Comparison of ENCODE assay signal across 28 cellular contexts in the genomic region with DNA sequence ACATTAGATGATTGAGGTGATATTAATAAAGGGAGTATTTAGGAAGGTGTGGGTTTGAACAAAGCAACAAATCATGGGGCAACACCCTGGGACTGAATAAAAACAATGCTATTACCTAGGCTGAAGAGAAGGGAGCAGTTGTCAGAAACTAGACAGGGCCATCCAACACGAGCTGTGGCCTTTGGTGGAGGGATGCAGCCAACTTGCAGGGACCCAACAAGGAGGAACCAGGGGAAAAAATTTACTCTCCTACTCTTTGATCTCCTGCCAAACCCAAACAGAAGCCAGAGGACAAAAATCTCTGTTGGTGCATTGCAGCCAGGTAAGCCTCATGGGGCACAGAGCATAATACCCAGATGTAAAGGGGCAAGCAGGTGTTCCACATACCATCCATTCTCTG. TPM values are rescaled to one million over a fixed set of nuclear protein-coding genes. Genes with fewer than 3 reads are reported as not detected.
DNase-seq lines count a peak whose midpoint lies in the region; ATAC-seq and TF ChIP-seq lines count a peak whose summit lies in the region.
"Had no signal": no experiment of that assay in that cellular context is flagged by ENCODE, and none has a peak within 500 bp of the region (broad histone marks: within the 10 kb centered on the region; RNA-seq: fewer than 3 reads in every experiment).

No MANE protein-coding gene starts in this region.

- H3K4me2 ChIP-seq in hepatocyte = no peak overlapping the region
- H3K4me2 ChIP-seq: BLaER1 had no signal

- H3K79me2 ChIP-seq in hepatocyte = no peaks in the 10 kb centered on the region

- H3K27ac Mint-ChIP-seq in mesothelial cell of epicardium = peak overlapping the region; percentile 7
- H3K27ac Mint-ChIP-seq in effector memory CD8-positive, alpha-beta T cell = no peak overlapping the region
- H3K27ac Mint-ChIP-seq: CD14-positive monocyte; CD4-positive, alpha-beta memory T cell; CD4-positive, CD25-positive, alpha-beta regulatory T cell; CD8-positive, alpha-beta memory T cell had no signal

- no peak overlapping the region for H3K27ac ChIP-seq in coronary artery
- peak overlapping the region; percentile 23 for H3K27ac ChIP-seq in vagina
- H3K27ac ChIP-seq in hepatocyte = no peak overlapping the region
- H3K27ac ChIP-seq: BLaER1 had no signal

- H3K4me3 Mint-ChIP-seq in mesothelial cell of epicardium = no peak overlapping the region
- no peak overlapping the region for H3K4me3 Mint-ChIP-seq in effector memory CD8-positive, alpha-beta T cell
- H3K4me3 Mint-ChIP-seq: CD4-positive, alpha-beta memory T cell; CD4-positive, CD25-positive, alpha-beta regulatory T cell; CD8-positive, alpha-beta memory T cell had no signal

- no peaks in the 10 kb centered on the region for H3K4me1 ChIP-seq in vagina
- H3K4me1 ChIP-seq in hepatocyte (ENCODE audit: insufficient read depth) = peaks cover 16% of the 10 kb centered on the region
- H3K4me1 ChIP-seq: BLaER1 had no signal

- H3K4me1 Mint-ChIP-seq in mesothelial cell of epicardium = peaks cover 37% of the 10 kb centered on the region
- H3K4me1 Mint-ChIP-seq in effector memory CD8-positive, alpha-beta T cell (ENCODE audit: low read depth in 2 of 2) = no peaks in the 10 kb centered on the region
- H3K4me1 Mint-ChIP-seq: CD4-positive, alpha-beta memory T cell; CD4-positive, CD25-positive, alpha-beta regulatory T cell; CD8-positive, alpha-beta memory T cell had no signal

- no peaks in the 10 kb centered on the region for H3K27me3 ChIP-seq in vagina
- no peaks in the 10 kb centered on the region for H3K27me3 ChIP-seq in hepatocyte
- H3K27me3 ChIP-seq: BE2C, BLaER1 had no signal

- H3K36me3 Mint-ChIP-seq in mesothelial cell of epicardium = no peaks in the 10 kb centered on the region
- no peaks in the 10 kb centered on the region for H3K36me3 Mint-ChIP-seq in effector memory CD8-positive, alpha-beta T cell (ENCODE audit: insufficient read depth)
- H3K36me3 Mint-ChIP-seq: CD14-positive monocyte; CD4-positive, alpha-beta memory T cell; CD4-positive, CD25-positive, alpha-beta regulatory T cell; CD8-positive, alpha-beta memory T cell had no signal

- TF ChIP-seq POLR2A in vagina (IDR thresholded peaks at IDR 0.05) = no peak

- H2AFZ ChIP-seq in hepatocyte = no peak overlapping the region

- H4K20me1 ChIP-seq in hepatocyte (ENCODE audit: insufficient read depth, poor library complexity, severe bottlenecking) = no peaks in the 10 kb centered on the region
- H4K20me1 ChIP-seq: BLaER1 had no signal

- 95% methylated on average over 1 of the region's 1 CpG for WGBS in hepatocyte (ENCODE audit: low lambda C conversion rate, missing lambda C conversion rate)

- no peaks in the 10 kb centered on the region for H3K9me3 ChIP-seq in vagina
- H3K9me3 ChIP-seq in hepatocyte (ENCODE audit: low read depth) = no peaks in the 10 kb centered on the region
- H3K9me3 ChIP-seq: BE2C, BLaER1 had no signal

- TF ChIP-seq CTCF in coronary artery (IDR thresholded peaks at IDR 0.05) (no peak), mesothelial cell of epicardium (IDR thresholded peaks at IDR 0.05; ENCODE audit: unreplicated experiment) (no peak), vagina (IDR thresholded peaks at IDR 0.05) (no peak), hepatocyte (IDR thresholded peaks at IDR 0.05; ENCODE audit: poor library complexity) (no peak)

- H3K4me3 ChIP-seq in coronary artery (no peak overlapping the region), vagina (no peak overlapping the region), hepatocyte (no peak overlapping the region)
- H3K4me3 ChIP-seq: BLaER1, GM12878 had no signal

- H3K36me3 ChIP-seq in vagina (no peaks in the 10 kb centered on the region), hepatocyte (replicated peaks; ENCODE audit: insufficient read depth, low read depth) (no peaks in the 10 kb centered on the region)
- H3K36me3 ChIP-seq: BE2C, BLaER1 had no signal

- DNase-seq in coronary artery (ENCODE audit: low spot score) = peak; percentile 58
- DNase-seq in mesothelial cell of epicardium (ENCODE audit: low spot score in 2 of 2, unreplicated experiment in 2 of 2) = no peak
- DNase-seq in vagina (ENCODE audit: extremely low spot score in 2 of 2) = no peak
- no peak for DNase-seq in NCI-H748 treated with DMSO at 0.1 percent for 48 hours (lab: John Stamatoyannopoulos, UW)
- DNase-seq in effector memory CD8-positive, alpha-beta T cell = no peak
- no peak for DNase-seq in hepatocyte (ENCODE audit: low spot score)
- DNase-seq: 8988T; ACHN; BE2C; C1 segment of cervical spinal cord; CD4-positive, alpha-beta memory T cell; CD4-positive, CD25-positive, alpha-beta regulatory T cell; CD8-positive, alpha-beta memory T cell; COR-L47; DMS 273 treated with DMSO at 0.1 percent for 48 hours; DMS153; DMS53; DMS79; DND-41; EL; GDM1 had no signal

- no peaks in the 10 kb centered on the region for H3K27me3 Mint-ChIP-seq in mesothelial cell of epicardium (ENCODE audit: low read depth)
- peaks cover 27 to 31% of the 10 kb centered on the region in 2 donors for H3K27me3 Mint-ChIP-seq in effector memory CD8-positive, alpha-beta T cell

- no peaks in the 10 kb centered on the region for H3K9me2 ChIP-seq in hepatocyte (replicated peaks; ENCODE audit: insufficient read depth)

- ATAC-seq in effector memory CD8-positive, alpha-beta T cell (replicated peaks) = no peak
- ATAC-seq: GM12878 had no signal

- intact Hi-C loops in vagina (cut with DNase I) = no loop called here

- H3K9me3 Mint-ChIP-seq in mesothelial cell of epicardium = no peaks in the 10 kb centered on the region
- no peaks in the 10 kb centered on the region for H3K9me3 Mint-ChIP-seq in effector memory CD8-positive, alpha-beta T cell
- H3K9me3 Mint-ChIP-seq: CD4-positive, alpha-beta memory T cell; CD4-positive, CD25-positive, alpha-beta regulatory T cell; CD8-positive, alpha-beta memory T cell had no signal

RNA-seq across cellular contexts. Expression of a gene that starts 12.0 kb away (rescaled TPM):
- total RNA-seq in mesothelial cell of epicardium (2.7 to 3.3 TPM (median 3.1 TPM) in 3 replicates), vagina (5.4 TPM), hepatocyte (3.3 and 4.2 TPM in 2 replicates)
- 6.2 and 9.2 TPM in 2 replicates for polyA plus RNA-seq in hepatocyte
- total RNA-seq: A673; CD4-positive, CD25-positive, alpha-beta regulatory T cell; Daoy; G401; GM12878 had no signal
- polyA plus RNA-seq: CD14-positive monocyte; CD4-positive, alpha-beta memory T cell; CD4-positive, CD25-positive, alpha-beta regulatory T cell; CD8-positive, alpha-beta memory T cell had no signal

RNA-seq across cellular contexts. Expression of a gene that starts 13.7 kb away (rescaled TPM):
- total RNA-seq in mesothelial cell of epicardium = 104 to 105 TPM (median 104 TPM) in 3 replicates
- 307 TPM for total RNA-seq in vagina
- 92.0 and 114 TPM in 2 replicates for total RNA-seq in hepatocyte
- 108 and 112 TPM in 2 replicates for polyA plus RNA-seq in hepatocyte

RNA-seq across cellular contexts. Expression of a gene that starts 18.9 kb away (rescaled TPM):
- total RNA-seq in mesothelial cell of epicardium = 0.47 to 0.58 TPM in 2 of 3 replicates, not detected in the other
- total RNA-seq in vagina = not detected
- not detected in 2 replicates for total RNA-seq in hepatocyte
- not detected in 2 replicates for polyA plus RNA-seq in hepatocyte
- total RNA-seq: A673; CD4-positive, alpha-beta memory T cell; CD4-positive, CD25-positive, alpha-beta regulatory T cell; CD8-positive, alpha-beta memory T cell; Daoy; G401; GM12878 had no signal
- polyA plus RNA-seq: AG04450; CD14-positive monocyte; CD4-positive, alpha-beta memory T cell; CD4-positive, CD25-positive, alpha-beta regulatory T cell; CD8-positive, alpha-beta memory T cell; GM12878 had no signal

RNA-seq across cellular contexts. Expression of a gene that starts 21.4 kb away (rescaled TPM):
- total RNA-seq in mesothelial cell of epicardium (72.4 to 78.7 TPM (median 73.4 TPM) in 3 replicates), vagina (77.1 TPM), hepatocyte (79.8 and 80.9 TPM in 2 replicates)
- polyA plus RNA-seq in hepatocyte = 65.9 and 70.3 TPM in 2 replicates

RNA-seq across cellular contexts. Expression of a gene that starts 23.5 kb away (rescaled TPM):
- 0.14 TPM in 1 of 3 replicates, not detected in the others for total RNA-seq in mesothelial cell of epicardium
- not detected for total RNA-seq in vagina
- total RNA-seq in hepatocyte = not detected in 2 replicates
- not detected in 2 replicates for polyA plus RNA-seq in hepatocyte
- total RNA-seq: A673; CD4-positive, alpha-beta memory T cell; CD4-positive, CD25-positive, alpha-beta regulatory T cell; CD8-positive, alpha-beta memory T cell; Daoy; G401; GM12878 had no signal
- polyA plus RNA-seq: AG04450; CD14-positive monocyte; CD4-positive, alpha-beta memory T cell; CD4-positive, CD25-positive, alpha-beta regulatory T cell; CD8-positive, alpha-beta memory T cell; GM12878 had no signal
